In genomic region chr1:109619655-109620395, GRCh38 we compare ENCODE assay signal across 8 cellular contexts. TPM values are rescaled to one million over a fixed set of nuclear protein-coding genes. Genes with fewer than 3 reads are reported as not detected.
DNase-seq lines count a peak whose midpoint lies in the region; ATAC-seq and TF ChIP-seq lines count a peak whose summit lies in the region.

TSS of gene AMPD2 (plus strand) at chr1:109619837. CDS start at chr1:109621176, 1,339 bp downstream.

- BruUV-seq in A673 (replicated peaks; lab: Mats Ljungman, UMichigan) = TSS peak; percentile 66

- intact Hi-C loops in A673 (cut with micrococcal nuclease; ENCODE audit: unreplicated experiment) = loop anchor here (5.0 kb wide), 1 partner anchor 73 kb away; the partner anchor contains the start of gene GNAI3
- intact Hi-C loops in activated CD8-positive, alpha-beta T cell treated with anti-CD3 and anti-CD28 coated beads for 36 hours (cut with micrococcal nuclease) = loop anchor here (5.0 kb wide), 1 partner anchor 73 kb away; the partner anchor contains the start of gene GNAI3

- CTCF ChIA-PET in A673 (lab: Charles Lee) = interaction anchor here (0.7 to 1.5 kb wide), 2 partner anchors 10 to 20 kb away, joined by 3 to 7 read pairs; no protein-coding TSS in a partner anchor
- CTCF ChIA-PET in activated CD8-positive, alpha-beta T cell treated with anti-CD3 and anti-CD28 coated beads for 36 hours (lab: Charles Lee) = interaction anchor here (1.0 to 5.9 kb wide), 9 partner anchors 10 to 365 kb away, joined by 3 to 33 read pairs (median 6); partner anchors contain the start of genes AHCYL1 and GNAI3

- peaks cover 9% of the 10 kb centered on the region for H3K36me3 Mint-ChIP-seq in activated CD8-positive, alpha-beta T cell treated with anti-CD3 and anti-CD28 coated beads for 36 hours (ENCODE audit: low read depth)
- H3K36me3 Mint-ChIP-seq in memory B cell = no peaks in the 10 kb centered on the region

- no peaks in the 10 kb centered on the region for H3K27me3 ChIP-seq in A673 (replicated peaks; ENCODE audit: insufficient read depth, low read depth, low read length, poor library complexity)

- DNase-seq in A673 (ENCODE audit: low spot score) (peak; percentile 74), NCI-H69 (lab: John Stamatoyannopoulos, UW) (peak; percentile 71), memory B cell (ENCODE audit: low spot score in 2 of 2) (peak; percentile 56 to 68)
- DNase-seq in activated CD8-positive, alpha-beta T cell treated with anti-CD3 and anti-CD28 coated beads for 36 hours = peak; percentile 85
- DNase-seq in effector CD8-positive, alpha-beta T cell (lab: John Stamatoyannopoulos, UW) = peak; percentile 53
- peak; percentile 45 for DNase-seq in stimulated activated CD8-positive, alpha-beta memory T cell treated with anti-CD3 and anti-CD28 coated beads, Interleukin-15, amount 100 ng/mL, for 1 hour (ENCODE audit: low read depth)

- H3K4me1 ChIP-seq in A673 (ENCODE audit: insufficient read depth, low read length, poor library complexity, severe bottlenecking) = peaks cover 49% of the 10 kb centered on the region

- TF ChIP-seq POLR2A in GM18505 (IDR thresholded peaks at IDR 0.05; ENCODE audit: borderline replicate concordance, extremely low read depth, insufficient read depth, insufficient read length) = peak; percentile 86

- peak within 1 kb of the TSS; percentile 88 for H3K4me3 ChIP-seq in A673 (ENCODE audit: low read depth, low read length, poor library complexity, severe bottlenecking)

- H3K4me1 Mint-ChIP-seq in activated CD8-positive, alpha-beta T cell treated with anti-CD3 and anti-CD28 coated beads for 36 hours (ENCODE audit: low read depth) = peaks cover 58% of the 10 kb centered on the region
- H3K4me1 Mint-ChIP-seq in memory B cell = peaks cover 60% of the 10 kb centered on the region

- no peaks in the 10 kb centered on the region for H3K36me3 ChIP-seq in A673 (ENCODE audit: insufficient read depth, low read length, poor library complexity, severe bottlenecking)

- H3K27ac Mint-ChIP-seq in activated CD8-positive, alpha-beta T cell treated with anti-CD3 and anti-CD28 coated beads for 36 hours = peak within 1 kb of the TSS; percentile 93
- peak within 1 kb of the TSS; percentile 94 for H3K27ac Mint-ChIP-seq in memory B cell

- no peaks in the 10 kb centered on the region for H3K9me3 ChIP-seq in A673 (ENCODE audit: low read depth, low read length, poor library complexity, severe bottlenecking)

- ATAC-seq in GM18505 (IDR thresholded peaks at IDR 0.05; ENCODE audit: unreplicated experiment) (peak; percentile 51), HG03064 (IDR thresholded peaks at IDR 0.05; ENCODE audit: low read depth, unreplicated experiment) (peak; percentile 38), memory B cell (ENCODE audit: low read depth) (peak; percentile 57)
- ATAC-seq in activated CD8-positive, alpha-beta T cell treated with anti-CD3 and anti-CD28 coated beads for 36 hours = peak; percentile 51

- no peaks in the 10 kb centered on the region for H3K9me3 Mint-ChIP-seq in activated CD8-positive, alpha-beta T cell treated with anti-CD3 and anti-CD28 coated beads for 36 hours
- H3K9me3 Mint-ChIP-seq in memory B cell = no peaks in the 10 kb centered on the region

- no peak for TF ChIP-seq CTCF in A673 (conservative IDR thresholded peaks at IDR 0.05; ENCODE audit: low read depth, low read length)
- TF ChIP-seq CTCF in activated CD8-positive, alpha-beta T cell treated with anti-CD3 and anti-CD28 coated beads for 36 hours (IDR thresholded peaks at IDR 0.05) = no peak

- no peaks in the 10 kb centered on the region for H3K27me3 Mint-ChIP-seq in activated CD8-positive, alpha-beta T cell treated with anti-CD3 and anti-CD28 coated beads for 36 hours
- H3K27me3 Mint-ChIP-seq in memory B cell = no peaks in the 10 kb centered on the region

- POLR2A ChIA-PET in A673 (lab: Charles Lee; ENCODE audit: low non-redundant PET) = interaction anchor here (0.6 kb wide), 1 partner anchor 535 kb away, joined by 3 read pairs; no protein-coding TSS in a partner anchor
- POLR2A ChIA-PET in activated CD8-positive, alpha-beta T cell treated with anti-CD3 and anti-CD28 coated beads for 36 hours (lab: Charles Lee) = interaction anchor here (0.6 to 3.8 kb wide), 16 partner anchors 9 to 528 kb away, joined by 3 to 26 read pairs (median 4); partner anchors contain the start of gene GNAI3

- H3K27ac ChIP-seq in A673 (ENCODE audit: low read depth, low read length, poor library complexity, severe bottlenecking) = peak within 1 kb of the TSS; percentile 92

- H3K4me3 Mint-ChIP-seq in activated CD8-positive, alpha-beta T cell treated with anti-CD3 and anti-CD28 coated beads for 36 hours = peak within 1 kb of the TSS; percentile 88
- H3K4me3 Mint-ChIP-seq in memory B cell = peak within 1 kb of the TSS; percentile 94

RNA-seq across cellular contexts. Expression of gene AMPD2, which starts in this region (rescaled TPM):
- 119 and 132 TPM in 2 replicates for total RNA-seq in A673 (2021)
- 100 to 1,000 TPM; 107 to 119 TPM for total RNA-seq in activated CD8-positive, alpha-beta T cell treated with anti-CD3 and anti-CD28 coated beads for 36 hours

Comparison
In these comparisons a context has a peak if more than half of its experiments do, and no peak if none do; other contexts are left out.
1. Peak in every context shown above with its lines: DNase-seq, ATAC-seq, H3K4me3 ChIP-seq and H3K27ac ChIP-seq.